8 cellular contexts compared by ENCODE assay signal in the genomic region with DNA sequence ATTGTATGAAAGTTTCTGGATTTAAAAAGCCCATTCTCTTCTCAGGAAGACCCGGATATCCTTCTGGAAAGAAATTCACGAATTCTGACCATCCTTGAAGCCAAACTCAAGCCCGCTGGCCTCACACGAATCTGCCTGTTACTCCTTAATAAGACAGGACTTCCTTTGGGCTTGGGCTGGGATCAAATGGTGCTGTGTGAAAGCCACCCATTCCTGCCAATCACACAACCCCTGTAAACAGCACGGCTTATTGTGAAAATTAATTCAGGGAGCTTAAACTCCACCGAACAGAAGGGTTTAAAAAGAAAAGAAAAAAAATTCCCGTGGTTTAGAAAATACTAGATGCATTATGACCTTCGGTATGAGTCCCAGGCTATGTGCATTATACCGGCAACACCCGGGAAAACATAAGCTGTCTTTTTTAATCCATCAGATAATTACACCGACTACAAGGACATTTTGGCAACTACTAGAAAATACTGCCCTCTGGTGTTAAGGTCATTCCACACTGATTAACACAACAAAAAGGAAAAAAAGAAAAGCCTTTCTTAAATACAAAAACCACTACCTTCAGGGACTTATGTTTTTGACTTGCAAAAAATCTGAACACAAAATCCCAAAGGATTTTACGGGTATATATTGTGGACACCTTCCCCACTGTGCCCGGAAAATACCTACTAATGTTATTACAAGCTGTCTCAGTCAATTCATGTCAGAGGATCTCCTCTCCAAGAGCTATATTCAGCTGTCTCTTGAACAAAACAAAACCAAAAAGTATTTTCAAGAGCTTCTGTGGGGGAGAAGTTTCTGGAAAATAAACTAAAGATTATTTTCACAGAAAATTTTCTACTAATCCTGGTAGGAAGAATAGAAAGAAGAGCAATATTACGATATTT.
DNase-seq lines count a peak whose midpoint lies in the region; ATAC-seq, FAIRE-seq and TF ChIP-seq lines count a peak whose summit lies in the region.

No MANE protein-coding gene starts in this region.

- no TSS peak for BruUV-seq in IMR-90 (replicated peaks; lab: Mats Ljungman, UMichigan)

- peak; percentile 28 for DNase-seq in D721Med (ENCODE audit: insufficient read length, low spot score)
- DNase-seq in IMR-90 = peak; percentile 50
- DNase-seq in dedifferentiated amniotic fluid mesenchymal stem cell (ENCODE audit: extremely low spot score) = peak; percentile 28
- no peak for DNase-seq in right lobe of liver
- no peak for DNase-seq in activated CD4-positive, CD25-positive, alpha-beta regulatory T cell treated with anti-CD3 and anti-CD28 coated beads, Interleukin-2, amount 50 U/mL, for 72 hours
- no peak for DNase-seq in T-cell
- no peak for DNase-seq in stimulated activated CD4-positive, alpha-beta T cell treated with anti-CD3 and anti-CD28 coated beads, Interleukin-1b, Interleukin-23, amount 100 ng/mL, for 48 hours

- H2BK20ac ChIP-seq in IMR-90 (ENCODE audit: low read depth, low read length) = no peak overlapping the region

- no peak overlapping the region for H3K56ac ChIP-seq in IMR-90 (ENCODE audit: extremely low read depth, insufficient read depth, low read length)

- no peak overlapping the region for H2BK120ac ChIP-seq in IMR-90 (ENCODE audit: low read depth, low read length)

- no peak overlapping the region for H4K8ac ChIP-seq in IMR-90 (ENCODE audit: low read depth in 2 of 2, low read length in 2 of 2)

- in situ Hi-C loops in IMR-90 (cut with MboI; ENCODE audit: low sequenced_read_pairs) = loop anchor here (5.0 kb wide), 1 partner anchor 319 kb away; no protein-coding TSS in a partner anchor

- peak; percentile 73 for TF ChIP-seq CTCF in D721Med (IDR thresholded peaks at IDR 0.05; ENCODE audit: insufficient read depth, missing control alignments)
- peak; percentile 71 for TF ChIP-seq CTCF in IMR-90 (conservative IDR thresholded peaks at IDR 0.05; ENCODE audit: low read depth, low read length)
- TF ChIP-seq CTCF in OCI-LY1 (IDR thresholded peaks at IDR 0.05; ENCODE audit: low read length) = peak; percentile 73
- peak; percentile 64 to 73 (median 67) for TF ChIP-seq CTCF in right lobe of liver (IDR thresholded peaks at IDR 0.05)

- H2AK9ac ChIP-seq in IMR-90 (replicated peaks; ENCODE audit: low read depth, low read length, poor library complexity) = no peak overlapping the region

- no peak overlapping the region for H4K91ac ChIP-seq in IMR-90 (ENCODE audit: insufficient read depth, low read depth, low read length)

- no peak overlapping the region for H2BK15ac ChIP-seq in IMR-90 (ENCODE audit: low read depth, low read length)

- no peaks in the 10 kb centered on the region for H3K79me1 ChIP-seq in IMR-90 (ENCODE audit: low read depth in 1 of 2, low read length in 2 of 2)

- dilution Hi-C loops in IMR-90 (cut with HindIII; ENCODE audit: low sequenced_read_pairs, unreplicated experiment) = no loop called here

- no peak overlapping the region for H3K27ac ChIP-seq in IMR-90 (ENCODE audit: insufficient read depth, low read length)
- H3K27ac ChIP-seq in OCI-LY1 (ENCODE audit: low read depth, low read length, poor library complexity, severe bottlenecking) = no peak overlapping the region
- H3K27ac ChIP-seq in right lobe of liver = no peak overlapping the region

- no peaks in the 10 kb centered on the region for H4K20me1 ChIP-seq in IMR-90 (ENCODE audit: insufficient read depth, low read length)
- H4K20me1 ChIP-seq in OCI-LY1 (ENCODE audit: insufficient read depth, low read length) = no peaks in the 10 kb centered on the region

- H3K9ac ChIP-seq in IMR-90 (ENCODE audit: low read depth, low read length) = no peak overlapping the region
- H3K9ac ChIP-seq in OCI-LY1 (ENCODE audit: low read length) = no peak overlapping the region

- FAIRE-seq in D721Med (lab: Jason Lieb, UNC) = peak; percentile 92

- H3K36me3 ChIP-seq in IMR-90 (ENCODE audit: control insufficient read depth, insufficient read depth, low read length) (no peaks in the 10 kb centered on the region), OCI-LY1 (ENCODE audit: insufficient read depth, low read length) (no peaks in the 10 kb centered on the region), right lobe of liver (no peaks in the 10 kb centered on the region)

- H3K4ac ChIP-seq in IMR-90 (ENCODE audit: low read depth, low read length) = no peak overlapping the region

- no peak overlapping the region for H3K4me2 ChIP-seq in IMR-90 (ENCODE audit: low read depth, low read length)
- H3K4me2 ChIP-seq in OCI-LY1 (ENCODE audit: low read length) = no peak overlapping the region

- H3K27me3 ChIP-seq in IMR-90 (ENCODE audit: control insufficient read depth, insufficient read depth, low read length) (peaks cover 14% of the 10 kb centered on the region), OCI-LY1 (ENCODE audit: insufficient read depth, low read length) (no peaks in the 10 kb centered on the region), right lobe of liver (no peaks in the 10 kb centered on the region)

- H3K36me3 Mint-ChIP-seq in T-cell = no peaks in the 10 kb centered on the region

- ATAC-seq in IMR-90 (ENCODE audit: low read depth) = peak; percentile 64
- ATAC-seq in right lobe of liver = peak; percentile 65 to 69 (median 66)
- ATAC-seq in T-cell (replicated peaks in 1 of 4) = no peak

- H3K27me3 Mint-ChIP-seq in T-cell = peaks cover 17 to 20% of the 10 kb centered on the region in 2 donors

- H2BK5ac ChIP-seq in IMR-90 (ENCODE audit: low read depth, low read length, poor library complexity, severe bottlenecking) = no peak overlapping the region

- peaks cover 0 to 2% (median 2%) of the 10 kb centered on the region in 3 donors for H3K4me1 Mint-ChIP-seq in T-cell

- H3K79me2 ChIP-seq in OCI-LY1 (ENCODE audit: insufficient read depth, low read length) = no peaks in the 10 kb centered on the region

- H3K27ac Mint-ChIP-seq in T-cell = no peak overlapping the region

- no peak for TF ChIP-seq POLR2A in IMR-90 (IDR thresholded peaks at IDR 0.05; ENCODE audit: low read depth, low read length)
- no peak for TF ChIP-seq POLR2A in right lobe of liver (IDR thresholded peaks at IDR 0.05)

- WGBS in IMR-90 (ENCODE audit: extremely low coverage in 2 of 2, insufficient read length in 1 of 2), 2 experiments = 0% methylated on average over 1 of the region's 14 CpGs; no CpG with 5 or more reads in 1 of the 2 experiments
- 22% methylated on average over 14 of the region's 14 CpGs for WGBS in right lobe of liver (ENCODE audit: insufficient coverage, low coverage, low lambda C conversion rate, missing lambda C conversion rate)

- no peaks in the 10 kb centered on the region for H3K9me2 ChIP-seq in OCI-LY1 (ENCODE audit: low read depth, low read length)

- H3K4me1 ChIP-seq in IMR-90 (ENCODE audit: control insufficient read depth, insufficient read depth, low read length) (no peaks in the 10 kb centered on the region), OCI-LY1 (ENCODE audit: insufficient read depth, low read length, severe bottlenecking) (no peaks in the 10 kb centered on the region), right lobe of liver (no peaks in the 10 kb centered on the region)

- no peaks in the 10 kb centered on the region for H3K9me3 Mint-ChIP-seq in T-cell

- H3K14ac ChIP-seq in IMR-90 (replicated peaks; ENCODE audit: low read depth, low read length) = no peak overlapping the region

- POLR2A ChIA-PET in IMR-90 (lab: Charles Lee; ENCODE audit: unreplicated experiment) = no interaction called here
- POLR2A ChIA-PET in T-cell (lab: Charles Lee) = no interaction called here

- H2AFZ ChIP-seq in IMR-90 (replicated peaks; ENCODE audit: low read length, poor library complexity) (no peak overlapping the region), OCI-LY1 (ENCODE audit: low read length) (no peak overlapping the region)

- intact Hi-C loops in IMR-90 (cut with micrococcal nuclease) (loop anchor here (1.0 kb wide), 2 partner anchors 54 to 318 kb away; no protein-coding TSS in a partner anchor), right lobe of liver (cut with DNase I) (loop anchor here (5.0 to 10.0 kb wide), 2 partner anchors 319 to 321 kb away; no protein-coding TSS in a partner anchor)

- no peaks in the 10 kb centered on the region for H3K9me1 ChIP-seq in IMR-90 (ENCODE audit: insufficient read depth, low read length)

- no peak overlapping the region for H3K18ac ChIP-seq in IMR-90 (ENCODE audit: low read depth, low read length)

- H3K9me3 ChIP-seq in IMR-90 (ENCODE audit: control insufficient read depth, insufficient read depth, low read length) (no peaks in the 10 kb centered on the region), OCI-LY1 (ENCODE audit: low read length) (no peaks in the 10 kb centered on the region), right lobe of liver (no peaks in the 10 kb centered on the region)

- no peaks in the 10 kb centered on the region for H3F3A ChIP-seq in OCI-LY1 (ENCODE audit: insufficient read depth, low read length)

- H3K23ac ChIP-seq in IMR-90 (ENCODE audit: low read depth, low read length) = no peak overlapping the region

- no peak overlapping the region for H4K5ac ChIP-seq in IMR-90 (ENCODE audit: low read depth, low read length)

- H3K4me3 ChIP-seq in IMR-90 (ENCODE audit: insufficient read depth, low read depth, low read length) = no peak overlapping the region
- no peak overlapping the region for H3K4me3 ChIP-seq in OCI-LY1 (ENCODE audit: low read depth, low read length, poor library complexity, severe bottlenecking)
- no peak overlapping the region for H3K4me3 ChIP-seq in right lobe of liver

- TF ChIP-seq RAD21 in IMR-90 (IDR thresholded peaks at IDR 0.05; ENCODE audit: low read length) = peak; percentile 66

- no peak overlapping the region for H3K4me3 Mint-ChIP-seq in T-cell

- CTCF ChIA-PET in IMR-90 (lab: Yijun Ruan, JAX) (interaction anchor here (0.7 to 3.0 kb wide), 12 partner anchors 9 to 321 kb away, joined by 3 to 32 read pairs (median 6); no protein-coding TSS in a partner anchor), T-cell (lab: Charles Lee) (interaction anchor here (0.5 to 1.7 kb wide), 7 partner anchors 10 to 327 kb away, joined by 3 to 12 read pairs (median 4); no protein-coding TSS in a partner anchor)

- H2AK5ac ChIP-seq in IMR-90 (ENCODE audit: low read depth, low read length) = no peak overlapping the region

TF ChIP-seq in IMR-90, 13 proteins besides CTCF, POLR2A, EP300 and RAD21:
- peak; percentile 76 for TF ChIP-seq SMC3 (IDR thresholded peaks at IDR 0.05; ENCODE audit: low read depth, low read length)
- TF ChIP-seq BHLHE40 (IDR thresholded peaks at IDR 0.05; ENCODE audit: low read depth, low read length) = no peak

Comparison
In these comparisons a context has a peak if more than half of its experiments do, and no peak if none do; other contexts are left out.
1. DNase-seq: peak in D721Med (single experiment), IMR-90 (single experiment) and dedifferentiated amniotic fluid mesenchymal stem cell (single experiment); none in right lobe of liver (0 of 3), activated CD4-positive, CD25-positive, alpha-beta regulatory T cell treated with anti-CD3 and anti-CD28 coated beads, Interleukin-2, amount 50 U/mL, for 72 hours (single experiment), T-cell (0 of 34) and stimulated activated CD4-positive, alpha-beta T cell treated with anti-CD3 and anti-CD28 coated beads, Interleukin-1b, Interleukin-23, amount 100 ng/mL, for 48 hours (single experiment).
2. ATAC-seq: peak in IMR-90 (single experiment) and right lobe of liver (4 of 4); none in T-cell (0 of 4).
3. Peak in every context shown above with its lines, with median percentiles within 50 percentile points of each other: CTCF ChIP-seq.